In genomic region chr21:35006771-35007170, GRCh38 we compare ENCODE assay signal across 17 cellular contexts.
"Had no signal": no experiment of that assay in that cellular context is flagged by ENCODE, and none has a peak within 500 bp of the region (broad histone marks: within the 10 kb centered on the region; RNA-seq: fewer than 3 reads in every experiment).

No MANE protein-coding gene starts in this region.

- H3K9me3 Mint-ChIP-seq: activated CD4-positive, alpha-beta T cell treated with anti-CD3 and anti-CD28 coated beads, Interleukin-2, amount 10 ng/mL, durations not matched to agents 7 days and 5 days; mesothelial cell of epicardium; T-helper 1 cell treated with Interleukin-12 subunit alpha and Interleukin-12 subunit beta and Interleukin-4 antibody, amounts not matched to agents 30 μg/mL and 1 μg/mL, for 36 hours; type B pancreatic cell; WTC11 had no signal

- H3K9ac ChIP-seq: SK-N-SH had no signal

- H3K4me1 Mint-ChIP-seq: WTC11 had no signal

- H3K27me3 Mint-ChIP-seq: activated CD4-positive, alpha-beta T cell treated with anti-CD3 and anti-CD28 coated beads, Interleukin-2, amount 10 ng/mL, durations not matched to agents 7 days and 5 days had no signal

- H3K9me3 ChIP-seq: lower lobe of right lung, SK-N-SH had no signal

- H3K36me3 ChIP-seq: lower lobe of right lung had no signal

- H3K4me3 ChIP-seq: lower lobe of right lung had no signal

- H3K4me3 Mint-ChIP-seq: activated CD4-positive, alpha-beta T cell treated with anti-CD3 and anti-CD28 coated beads, Interleukin-2, amount 10 ng/mL, durations not matched to agents 7 days and 5 days; brain; mesothelial cell of epicardium; T-helper 1 cell treated with Interleukin-12 subunit alpha and Interleukin-12 subunit beta and Interleukin-4 antibody, amounts not matched to agents 30 μg/mL and 1 μg/mL, for 36 hours; type B pancreatic cell; WTC11 had no signal

- H3K4me2 ChIP-seq: SK-N-SH had no signal

- H3K4me1 ChIP-seq: lower lobe of right lung had no signal

- H3K27ac Mint-ChIP-seq: activated CD4-positive, alpha-beta T cell treated with anti-CD3 and anti-CD28 coated beads, Interleukin-2, amount 10 ng/mL, durations not matched to agents 7 days and 5 days; brain; mesothelial cell of epicardium; T-helper 1 cell treated with Interleukin-12 subunit alpha and Interleukin-12 subunit beta and Interleukin-4 antibody, amounts not matched to agents 30 μg/mL and 1 μg/mL, for 36 hours; type B pancreatic cell; WTC11 had no signal

- H3K27ac ChIP-seq: lower lobe of right lung had no signal

- DNase-seq: activated CD4-positive, alpha-beta T cell treated with anti-CD3 and anti-CD28 coated beads, Interleukin-2, amount 10 ng/mL, durations not matched to agents 7 days and 5 days; activated naive CD4-positive, alpha-beta T cell treated with Interleukin-2 at 50 U/mL for 16 hours; amniotic stem cell; cerebellar nuclear complex; dermis blood vessel endothelial cell; left cardiac atrium; lower lobe of right lung; retina; SK-N-SH; stimulated activated CD4-positive, alpha-beta T cell treated with anti-CD3 and anti-CD28 coated beads, Interleukin-15, amount 100 ng/mL, for 24 hours; stimulated activated CD4-positive, alpha-beta T cell treated with anti-CD3 and anti-CD28 coated beads, Interleukin-4, amount 100 ng/mL, for 4 hours had no signal

- ATAC-seq: esophagus mucosa, left cardiac atrium, lower lobe of right lung, WTC11 had no signal

- H3K36me3 Mint-ChIP-seq: brain, mesothelial cell of epicardium, type B pancreatic cell, WTC11 had no signal
